Comparison of ENCODE assay signal across 8 cellular contexts in genomic region chr17:81976332-81977210, GRCh38. TPM values are rescaled to one million over a fixed set of nuclear protein-coding genes. Genes with fewer than 3 reads are reported as not detected.
DNase-seq lines count a peak whose midpoint lies in the region; ATAC-seq and TF ChIP-seq lines count a peak whose summit lies in the region.

No MANE protein-coding gene starts in this region.

- peak; percentile 92 for DNase-seq in SHP77 treated with DMSO at 0.1 percent for 48 hours (lab: John Stamatoyannopoulos, UW)
- no peak for DNase-seq in central memory CD8-positive, alpha-beta T cell (ENCODE audit: low spot score in 2 of 2)
- DNase-seq in lower leg skin (ENCODE audit: low spot score in 2 of 2) = no peak
- DNase-seq in stimulated activated effector memory CD8-positive, alpha-beta T cell treated with anti-CD3 and anti-CD28 coated beads, Interleukin-12 subunit alpha, Interleukin-12 subunit beta, amount 100 ng/mL, for 72 hours (ENCODE audit: low spot score in 2 of 2) = no peak

- TF ChIP-seq CTCF in lower leg skin (IDR thresholded peaks at IDR 0.05) = no peak

- peaks cover 6% of the 10 kb centered on the region for H3K36me3 Mint-ChIP-seq in central memory CD8-positive, alpha-beta T cell (ENCODE audit: insufficient read depth)
- H3K36me3 Mint-ChIP-seq in stimulated activated effector memory CD8-positive, alpha-beta T cell treated with anti-CD3 and anti-CD28 coated beads, Interleukin-12 subunit alpha, Interleukin-12 subunit beta, amount 100 ng/mL, for 72 hours = peaks cover 20% of the 10 kb centered on the region

- H3K4me3 Mint-ChIP-seq in central memory CD8-positive, alpha-beta T cell = peak overlapping the region; percentile 97
- peak overlapping the region; percentile 94 for H3K4me3 Mint-ChIP-seq in stimulated activated effector memory CD8-positive, alpha-beta T cell treated with anti-CD3 and anti-CD28 coated beads, Interleukin-12 subunit alpha, Interleukin-12 subunit beta, amount 100 ng/mL, for 72 hours

- ATAC-seq in GM18498 (IDR thresholded peaks at IDR 0.05; ENCODE audit: unreplicated experiment) = peak; percentile 1
- peak; percentile 2 for ATAC-seq in HG03469 (IDR thresholded peaks at IDR 0.05; ENCODE audit: unreplicated experiment)
- peak; percentile 10 for ATAC-seq in central memory CD8-positive, alpha-beta T cell (replicated peaks; ENCODE audit: extremely low read depth, poor library complexity, severe bottlenecking)
- ATAC-seq in stimulated activated effector memory CD8-positive, alpha-beta T cell treated with anti-CD3 and anti-CD28 coated beads, Interleukin-12 subunit alpha, Interleukin-12 subunit beta, amount 100 ng/mL, for 72 hours = peak; percentile 24
- no peak for ATAC-seq in HG03521 (IDR thresholded peaks at IDR 0.05; ENCODE audit: unreplicated experiment)
- ATAC-seq in GM18867 (IDR thresholded peaks at IDR 0.05; ENCODE audit: unreplicated experiment) = no peak

- H3K27me3 Mint-ChIP-seq in central memory CD8-positive, alpha-beta T cell = no peaks in the 10 kb centered on the region

- peaks cover 31% of the 10 kb centered on the region for H3K4me1 Mint-ChIP-seq in central memory CD8-positive, alpha-beta T cell
- peaks cover 38% of the 10 kb centered on the region for H3K4me1 Mint-ChIP-seq in stimulated activated effector memory CD8-positive, alpha-beta T cell treated with anti-CD3 and anti-CD28 coated beads, Interleukin-12 subunit alpha, Interleukin-12 subunit beta, amount 100 ng/mL, for 72 hours

- no peak for TF ChIP-seq POLR2A in lower leg skin (IDR thresholded peaks at IDR 0.05)

- intact Hi-C loops in lower leg skin (cut with DNase I; ENCODE audit: low total_unique reads) = no loop called here

- no peaks in the 10 kb centered on the region for H3K9me3 Mint-ChIP-seq in central memory CD8-positive, alpha-beta T cell
- H3K9me3 Mint-ChIP-seq in stimulated activated effector memory CD8-positive, alpha-beta T cell treated with anti-CD3 and anti-CD28 coated beads, Interleukin-12 subunit alpha, Interleukin-12 subunit beta, amount 100 ng/mL, for 72 hours = no peaks in the 10 kb centered on the region

- peak overlapping the region; percentile 91 for H3K27ac Mint-ChIP-seq in central memory CD8-positive, alpha-beta T cell (ENCODE audit: low read depth)
- peak overlapping the region; percentile 97 for H3K27ac Mint-ChIP-seq in stimulated activated effector memory CD8-positive, alpha-beta T cell treated with anti-CD3 and anti-CD28 coated beads, Interleukin-12 subunit alpha, Interleukin-12 subunit beta, amount 100 ng/mL, for 72 hours

- WGBS in lower leg skin, 2 donors = 27 to 30% methylated on average over 24 to 26 of the region's 30 CpGs

- peak overlapping the region; percentile 33 for H3K4me3 ChIP-seq in lower leg skin (ENCODE audit: low read depth, poor library complexity, severe bottlenecking)

RNA-seq across cellular contexts. Expression of gene ASPSCR1, which starts 0.9 kb away (rescaled TPM):
- 10 to 100 TPM; 24.0 to 31.5 (median 27.4) TPM for total RNA-seq in lower leg skin

RNA-seq across cellular contexts. Expression of gene NOTUM, which starts 15.6 kb away (rescaled TPM):
- total RNA-seq in lower leg skin = 1 to 10 TPM in 3 of 4 donors, under 1 TPM in 1; 0.89 to 3.5 (median 2.1) TPM

RNA-seq across cellular contexts. Expression of gene MYADML2, which starts 29.5 kb away (rescaled TPM):
- total RNA-seq in lower leg skin = not detected

RNA-seq across cellular contexts. Expression of gene PYCR1, which starts 39.5 kb away (rescaled TPM):
- 10 to 100 TPM in 1 of 4 donors, 1 to 10 TPM in 3; 4.2 to 13.5 (median 8.3) TPM for total RNA-seq in lower leg skin

RNA-seq across cellular contexts. Expression of gene CENPX, which starts 46.1 kb away (rescaled TPM):
- 10 to 100 TPM; 64.8 to 79.7 (median 71.2) TPM for total RNA-seq in lower leg skin

Comparison
In these comparisons a context has a peak if more than half of its experiments do, and no peak if none do; other contexts are left out.
1. ATAC-seq: peak in GM18498 (single experiment), HG03469 (single experiment), central memory CD8-positive, alpha-beta T cell (single experiment) and stimulated activated effector memory CD8-positive, alpha-beta T cell treated with anti-CD3 and anti-CD28 coated beads, Interleukin-12 subunit alpha, Interleukin-12 subunit beta, amount 100 ng/mL, for 72 hours (single experiment); none in HG03521 (single experiment) and GM18867 (single experiment).